ENCODE assay signal across 26 cellular contexts in genomic region chr1:155623357-155623756, GRCh38.
"Had no signal": no experiment of that assay in that cellular context is flagged by ENCODE, and none has a peak within 500 bp of the region (broad histone marks: within the 10 kb centered on the region; RNA-seq: fewer than 3 reads in every experiment).

No MANE protein-coding gene starts in this region.

- DNase-seq: colonic mucosa; cortex of kidney; effector CD8-positive, alpha-beta T cell; effector memory CD8-positive, alpha-beta T cell; endodermal cell; erythroblast; esophagus squamous epithelium; foreskin fibroblast; foreskin melanocyte; gastrocnemius medialis; glutamatergic neuron; head of caudate nucleus; heart right ventricle; hippocampal formation; left cardiac atrium; left ventricle myocardium inferior; lower lobe of right lung; mesendoderm; midbrain; naive thymus-derived CD4-positive, alpha-beta T cell had no signal

- H3K36me3 ChIP-seq: colonic mucosa, esophagus squamous epithelium, gastrocnemius medialis, heart right ventricle, left ventricle myocardium inferior, lower lobe of right lung had no signal

- H3K4me3 ChIP-seq: colonic mucosa, esophagus squamous epithelium, gastrocnemius medialis, heart right ventricle, left ventricle myocardium inferior, lower lobe of right lung had no signal

- FAIRE-seq: endometrium, islet of Langerhans, keratinocyte had no signal

- H3K27me3 ChIP-seq: colonic mucosa, esophagus squamous epithelium, gastrocnemius medialis, heart right ventricle had no signal

- H3K4me3 Mint-ChIP-seq: dendritic cell treated with granulocyte-macrophage colony-stimulating factor and Interleukin-4, amounts not matched to agents 40 ng/mL and 50 ng/mL, for 4 days; effector memory CD8-positive, alpha-beta T cell; endodermal cell; naive thymus-derived CD4-positive, alpha-beta T cell had no signal

- H3K9me3 ChIP-seq: colonic mucosa, esophagus squamous epithelium, gastrocnemius medialis, heart right ventricle, left ventricle myocardium inferior, lower lobe of right lung had no signal

- ATAC-seq: effector memory CD8-positive, alpha-beta T cell; esophagus mucosa; gastrocnemius medialis; heart right ventricle; left cardiac atrium; lower lobe of right lung; naive thymus-derived CD4-positive, alpha-beta T cell had no signal

- H3K9me3 Mint-ChIP-seq: effector memory CD8-positive, alpha-beta T cell; naive thymus-derived CD4-positive, alpha-beta T cell had no signal

- H3K4me1 ChIP-seq: colonic mucosa, gastrocnemius medialis, heart right ventricle, left ventricle myocardium inferior, lower lobe of right lung had no signal

- H3K27me3 Mint-ChIP-seq: dendritic cell treated with granulocyte-macrophage colony-stimulating factor and Interleukin-4, amounts not matched to agents 40 ng/mL and 50 ng/mL, for 4 days; effector memory CD8-positive, alpha-beta T cell had no signal

- H3K27ac ChIP-seq: colonic mucosa, epithelial cell of prostate, esophagus squamous epithelium, gastrocnemius medialis, heart right ventricle, left ventricle myocardium inferior, lower lobe of right lung had no signal

- H3K27ac Mint-ChIP-seq: dendritic cell treated with granulocyte-macrophage colony-stimulating factor and Interleukin-4, amounts not matched to agents 40 ng/mL and 50 ng/mL, for 4 days; effector memory CD8-positive, alpha-beta T cell; endodermal cell had no signal
